12 cellular contexts compared by ENCODE assay signal in genomic region chr7:25029075-25029474, GRCh38. TPM values are rescaled to one million over a fixed set of nuclear protein-coding genes. Genes with fewer than 3 reads are reported as not detected.
DNase-seq lines count a peak whose midpoint lies in the region; ATAC-seq, FAIRE-seq and TF ChIP-seq lines count a peak whose summit lies in the region.
"Had no signal": no experiment of that assay in that cellular context is flagged by ENCODE, and none has a peak within 500 bp of the region (broad histone marks: within the 10 kb centered on the region; RNA-seq: fewer than 3 reads in every experiment).

No MANE protein-coding gene starts in this region.

- peak overlapping the region; percentile 65 for H3K27ac ChIP-seq in left ventricle myocardium inferior (replicated peaks)
- peak overlapping the region; percentile 8 for H3K27ac ChIP-seq in upper lobe of right lung

- H3K4me1 ChIP-seq in left ventricle myocardium inferior: peaks cover 24% of the 10 kb centered on the region
- no peaks in the 10 kb centered on the region for H3K4me1 ChIP-seq in upper lobe of right lung

- CTCF ChIA-PET in activated CD4-positive, alpha-beta memory T cell treated with anti-CD3 and anti-CD28 coated beads, Interleukin-2, amount 10 ng/mL, durations not matched to agents 7 days and 5 days (lab: Charles Lee): interaction anchor here (1.0 to 2.3 kb wide), 8 partner anchors 12 to 217 kb away, joined by 3 to 11 read pairs (median 6); no protein-coding TSS in a partner anchor

- DNase-seq in Right ventricle myocardium superior (no peak), cardiac septum (ENCODE audit: low spot score) (no peak), left ventricle myocardium inferior (no peak), upper lobe of right lung (no peak), GM12892 (ENCODE audit: insufficient read length) (no peak), NCI-H2081 (lab: John Stamatoyannopoulos, UW) (no peak), CD14-positive monocyte (ENCODE audit: low spot score) (no peak)
- peak; percentile 22 for DNase-seq in activated CD4-positive, alpha-beta memory T cell treated with anti-CD3 and anti-CD28 coated beads, Interleukin-2, amount 10 ng/mL, durations not matched to agents 7 days and 5 days
- DNase-seq: anterior cingulate cortex; NCI-H2029; occipital lobe; stimulated activated CD4-positive, alpha-beta T cell treated with anti-CD3 and anti-CD28 coated beads, Interleukin-2, amount 100 ng/mL, for 48 hours had no signal

- no peak overlapping the region for H3K4me3 Mint-ChIP-seq in activated CD4-positive, alpha-beta memory T cell treated with anti-CD3 and anti-CD28 coated beads, Interleukin-2, amount 10 ng/mL, durations not matched to agents 7 days and 5 days
- H3K4me3 Mint-ChIP-seq in CD14-positive monocyte: no peak overlapping the region

- H3K27me3 ChIP-seq in left ventricle myocardium inferior (ENCODE audit: low read depth) (no peaks in the 10 kb centered on the region), upper lobe of right lung (no peaks in the 10 kb centered on the region)

- ATAC-seq in Right ventricle myocardium superior (ENCODE audit: poor library complexity) (peak; percentile 53), upper lobe of right lung (no peak)

- H3K36me3 Mint-ChIP-seq in activated CD4-positive, alpha-beta memory T cell treated with anti-CD3 and anti-CD28 coated beads, Interleukin-2, amount 10 ng/mL, durations not matched to agents 7 days and 5 days (ENCODE audit: low read depth): peaks cover 4% of the 10 kb centered on the region
- no peaks in the 10 kb centered on the region for H3K36me3 Mint-ChIP-seq in CD14-positive monocyte

- peaks cover 5% of the 10 kb centered on the region for H3K9me3 ChIP-seq in left ventricle myocardium inferior (replicated peaks)
- H3K9me3 ChIP-seq in upper lobe of right lung: no peaks in the 10 kb centered on the region

- no peaks in the 10 kb centered on the region for H3K9me3 Mint-ChIP-seq in activated CD4-positive, alpha-beta memory T cell treated with anti-CD3 and anti-CD28 coated beads, Interleukin-2, amount 10 ng/mL, durations not matched to agents 7 days and 5 days
- no peaks in the 10 kb centered on the region for H3K9me3 Mint-ChIP-seq in CD14-positive monocyte

- no peak for FAIRE-seq in GM12892 (lab: Jason Lieb, UNC)

- H3K27me3 Mint-ChIP-seq in activated CD4-positive, alpha-beta memory T cell treated with anti-CD3 and anti-CD28 coated beads, Interleukin-2, amount 10 ng/mL, durations not matched to agents 7 days and 5 days: peaks cover 17% of the 10 kb centered on the region
- peaks cover 3 to 9% (median 8%) of the 10 kb centered on the region in 3 donors for H3K27me3 Mint-ChIP-seq in CD14-positive monocyte (ENCODE audit: low read depth in 3 of 3)

- intact Hi-C loops in Right ventricle myocardium superior (cut with DNase I) (loop anchor here (5.0 kb wide), 1 partner anchor 47 kb away; the partner anchor contains the start of gene OSBPL3), cardiac septum (cut with DNase I) (loop anchor here (5.0 kb wide), 1 partner anchor 47 kb away; the partner anchor contains the start of gene OSBPL3), left ventricle myocardium inferior (cut with micrococcal nuclease) (no loop called here), upper lobe of right lung (cut with DNase I) (no loop called here), CD14-positive monocyte (cut with micrococcal nuclease) (no loop called here)

- H3K4me1 Mint-ChIP-seq in activated CD4-positive, alpha-beta memory T cell treated with anti-CD3 and anti-CD28 coated beads, Interleukin-2, amount 10 ng/mL, durations not matched to agents 7 days and 5 days: peaks cover 49% of the 10 kb centered on the region
- no peaks in the 10 kb centered on the region for H3K4me1 Mint-ChIP-seq in CD14-positive monocyte

- POLR2A ChIA-PET in activated CD4-positive, alpha-beta memory T cell treated with anti-CD3 and anti-CD28 coated beads, Interleukin-2, amount 10 ng/mL, durations not matched to agents 7 days and 5 days (lab: Charles Lee): interaction anchor here (0.6 to 4.4 kb wide), 9 partner anchors 9 to 208 kb away, joined by 3 to 49 read pairs (median 4); partner anchors contain the start of genes CYCS and OSBPL3

- H3K27ac Mint-ChIP-seq in activated CD4-positive, alpha-beta memory T cell treated with anti-CD3 and anti-CD28 coated beads, Interleukin-2, amount 10 ng/mL, durations not matched to agents 7 days and 5 days: peak overlapping the region; percentile 81
- H3K27ac Mint-ChIP-seq in CD14-positive monocyte: no peak overlapping the region

- H3K36me3 ChIP-seq in left ventricle myocardium inferior (no peaks in the 10 kb centered on the region), upper lobe of right lung (no peaks in the 10 kb centered on the region)

- TF ChIP-seq POLR2A in GM12892 (IDR thresholded peaks at IDR 0.05; ENCODE audit: low read depth, low read length): no peak

- H3K4me3 ChIP-seq in left ventricle myocardium inferior (no peak overlapping the region), upper lobe of right lung (no peak overlapping the region)

- TF ChIP-seq CTCF in left ventricle myocardium inferior (IDR thresholded peaks at IDR 0.05; ENCODE audit: borderline replicate concordance) (no peak), upper lobe of right lung (IDR thresholded peaks at IDR 0.05) (no peak), CD14-positive monocyte (IDR thresholded peaks at IDR 0.05) (no peak)

RNA-seq across cellular contexts. Expression of gene OSBPL3, which starts 49.1 kb away (rescaled TPM):
- total RNA-seq in Right ventricle myocardium superior: 8.4 TPM
- total RNA-seq in cardiac septum: 2.4 TPM
- total RNA-seq in activated CD4-positive, alpha-beta memory T cell treated with anti-CD3 and anti-CD28 coated beads, Interleukin-2, amount 10 ng/mL, durations not matched to agents 7 days and 5 days: 10 to 100 TPM; 90.3 to 99.9 TPM
- 4.3 TPM for total RNA-seq in left ventricle myocardium inferior
- 23.7 TPM for total RNA-seq in upper lobe of right lung
- polyA plus RNA-seq in GM12892 (2012; ENCODE audit: missing spikeins): 21.6 TPM
- polyA plus RNA-seq in CD14-positive monocyte: 1 to 10 TPM; 2.6 to 3.7 TPM

Comparison
In these comparisons a context has a peak if more than half of its experiments do, and no peak if none do; other contexts are left out.
1. intact Hi-C loops: an anchor here in Right ventricle myocardium superior (5.0 kb wide) and cardiac septum (5.0 kb wide); none called in left ventricle myocardium inferior, upper lobe of right lung and CD14-positive monocyte.